ENCODE assay signal across 8 cellular contexts in genomic region chr3:49358217-49358883, GRCh38. TPM values are rescaled to one million over a fixed set of nuclear protein-coding genes. Genes with fewer than 3 reads are reported as not detected.
A peak's percentile ranks its signal among the peaks of the same experiment; 100 is the strongest.
DNase-seq lines count a peak whose midpoint lies in the region; ATAC-seq and TF ChIP-seq lines count a peak whose summit lies in the region.

Gene GPX1, minus strand, starts transcription at chr3:49358353. Its CDS starts 75 bp downstream, at chr3:49358278.

- H4K20me1 ChIP-seq in HCT116 (ENCODE audit: insufficient read depth) (no peaks in the 10 kb centered on the region), SK-N-SH (ENCODE audit: insufficient read depth) (0 out of 2 replicates have a peak, but pooled peaks cover 4% of the 10 kb centered on the region)

- H2AFZ ChIP-seq in HCT116 (ENCODE audit: low read depth, low read length, poor library complexity, severe bottlenecking) (no peak within 1 kb of the TSS), SK-N-SH (ENCODE audit: low read depth) (no peak within 1 kb of the TSS)

- H3K4me1 ChIP-seq in HCT116 (ENCODE audit: control insufficient read depth in 1 of 2, insufficient read depth in 2 of 2, low read length in 2 of 2) (peaks cover 15 to 31% of the 10 kb centered on the region in 2 experiments), SK-N-SH (ENCODE audit: control insufficient read depth in 1 of 2, insufficient read depth in 2 of 2, low read depth in 1 of 2, low read length in 1 of 2) (peaks cover 20 to 25% of the 10 kb centered on the region in 2 experiments; a peak in 3 of 4 replicates)

- peak; percentile 92 for ATAC-seq in HCT116

- TF ChIP-seq RAD21 in HCT116 (IDR thresholded peaks at IDR 0.05; ENCODE audit: low read depth), result peak; percentile 5; the same call in 1 of the 2 replicates
- TF ChIP-seq RAD21 in SK-N-SH (IDR thresholded peaks at IDR 0.05; ENCODE audit: low read length), result no peak

- H3K9ac ChIP-seq in HCT116 (ENCODE audit: low read length) (peak within 1 kb of the TSS; percentile 71), SK-N-SH (peak within 1 kb of the TSS; percentile 92)

- H3K4me2 ChIP-seq in HCT116 (ENCODE audit: low read length), result peak within 1 kb of the TSS; percentile 83
- peak within 1 kb of the TSS; percentile 89 for H3K4me2 ChIP-seq in SK-N-SH

- no CpG with 5 or more reads among the region's 46 CpGs for WGBS in SK-N-SH (ENCODE audit: low lambda C conversion rate)

- TSS peak; percentile 87 for BruUV-seq in HCT116 (replicated peaks; lab: Mats Ljungman, UMichigan)

- CTCF ChIA-PET in HCT116 (lab: Charles Lee) (interaction anchor here (0.9 to 1.4 kb wide), 2 partner anchors 18 to 91 kb away, joined by 3 to 5 read pairs; partner anchors contain the start of gene USP4), SK-N-SH (lab: Yijun Ruan, JAX) (interaction anchor here (0.7 to 1.7 kb wide), 5 partner anchors 8 to 263 kb away, joined by 3 to 5 read pairs (median 3); partner anchors contain the start of genes RHOA and TCTA)

- no peak; a peak in 1 of 4 replicates for TF ChIP-seq EP300 in SK-N-SH (IDR thresholded peaks at IDR 0.05; ENCODE audit: borderline replicate concordance in 1 of 2, low read depth in 1 of 2, low read length in 1 of 2)

- H3K27ac ChIP-seq in HCT116 (ENCODE audit: low read depth, low read length) (peak within 1 kb of the TSS; percentile 99), SK-N-SH (ENCODE audit: low read depth in 2 of 2, low read length in 1 of 2) (peak within 1 kb of the TSS; percentile 89 to 97)

- peaks cover 45% of the 10 kb centered on the region for H3K79me2 ChIP-seq in HCT116 (ENCODE audit: insufficient read depth, low read length)
- H3K79me2 ChIP-seq in SK-N-SH (ENCODE audit: insufficient read depth), result peaks cover 51% of the 10 kb centered on the region

- H3K36me3 ChIP-seq in HCT116 (ENCODE audit: control insufficient read depth in 1 of 2, insufficient read depth in 2 of 2, low read length in 2 of 2) (peaks cover 18 to 39% of the 10 kb centered on the region in 2 experiments; a peak in 3 of 4 replicates), SK-N-SH (replicated peaks in 1 of 2; ENCODE audit: control insufficient read depth in 1 of 2, insufficient read depth in 2 of 2, low read length in 1 of 2) (peaks cover 22 to 63% of the 10 kb centered on the region in 2 experiments)

- RAD21 ChIA-PET in HCT116 (lab: Charles Lee; ENCODE audit: low non-redundant PET in 1 of 2, low total read pairs in 2 of 2, uncharacterized antibody in 2 of 2, unreplicated experiment in 2 of 2), result interaction anchor here in 1 of 2 experiments (0.6 kb wide), 1 partner anchor 336 kb away, joined by 3 read pairs; the partner anchor contains the start of gene NDUFAF3

- H3K9me2 ChIP-seq in HCT116 (ENCODE audit: insufficient read depth) (no peaks in the 10 kb centered on the region), SK-N-SH (no peaks in the 10 kb centered on the region)

- H3K4me3 ChIP-seq in HCT116 (replicated peaks in 1 of 2; ENCODE audit: low read depth in 1 of 2, low read length in 2 of 2) (peak within 1 kb of the TSS; percentile 64 to 85), SK-N-SH (ENCODE audit: low read depth in 2 of 2, low read length in 1 of 2) (peak within 1 kb of the TSS; percentile 57 to 80)

- POLR2A ChIA-PET in HCT116 (lab: Charles Lee), result interaction anchor here (0.6 to 2.5 kb wide), 4 partner anchors 15 to 245 kb away, joined by 3 to 18 read pairs (median 4); partner anchors contain the start of gene USP4
- POLR2A ChIA-PET in SK-N-SH (lab: Yijun Ruan, JAX), result interaction anchor here (0.8 to 1.6 kb wide), 8 partner anchors 13 to 337 kb away, joined by 3 to 6 read pairs (median 3); partner anchors contain the start of genes NICN1, RHOA, TCTA and USP19

- TF ChIP-seq POLR2A in HCT116 (IDR thresholded peaks at IDR 0.05; ENCODE audit: borderline replicate concordance, extremely low read depth, insufficient read depth, insufficient read length), result peak; percentile 88

- no peaks in the 10 kb centered on the region for H3K9me3 ChIP-seq in HCT116 (ENCODE audit: control insufficient read depth in 1 of 2, insufficient read depth in 1 of 2, low read depth in 1 of 2, low read length in 2 of 2)
- no peaks in the 10 kb centered on the region for H3K9me3 ChIP-seq in SK-N-SH

- H3F3A ChIP-seq in SK-N-SH (replicated peaks; ENCODE audit: insufficient read depth), result peaks cover 47% of the 10 kb centered on the region

- DNase-seq in GF-D8 (lab: John Stamatoyannopoulos, UW) (peak; percentile 92), HCT116 (ENCODE audit: low read depth, low spot score) (peak; percentile 92), NAMALWA (ENCODE audit: low spot score) (peak; percentile 64), SK-N-SH (peak; percentile 94), germinal center (ENCODE audit: low spot score) (peak; percentile 81), non-pigmented ciliary epithelial cell (ENCODE audit: low read depth) (peak; percentile 67), superior temporal gyrus (ENCODE audit: extremely low spot score) (peak; percentile 91)
- DNase-seq in activated naive CD4-positive, alpha-beta T cell treated with anti-CD3 and anti-CD28 coated beads, Interleukin-2, amount 50 U/mL, for 16 hours, result peak; percentile 73

- intact Hi-C loops in HCT116 (cut with micrococcal nuclease), result loop anchor here (2.0 to 5.0 kb wide), 2 partner anchors 54 to 186 kb away; partner anchors contain the start of genes KLHDC8B and TCTA

- no peak for TF ChIP-seq CTCF in HCT116 (IDR thresholded peaks at IDR 0.05 in 2 of 3, conservative IDR thresholded peaks at IDR 0.05 in 1 of 3; ENCODE audit: borderline replicate concordance in 1 of 3, insufficient read depth in 1 of 3, low read depth in 2 of 3, low read length in 2 of 3)
- TF ChIP-seq CTCF in SK-N-SH (IDR thresholded peaks at IDR 0.05), result no peak

- H3K27me3 ChIP-seq in HCT116 (ENCODE audit: insufficient read depth, low read length) (no peaks in the 10 kb centered on the region), SK-N-SH (ENCODE audit: insufficient read depth) (no peaks in the 10 kb centered on the region)

TF ChIP-seq in HCT116, 20 proteins besides CTCF, POLR2A, EP300 and RAD21 (continues in another document):
- TF ChIP-seq ZNF274 (IDR thresholded peaks at IDR 0.05; ENCODE audit: low read depth, low read length) (no peak), SIN3A (IDR thresholded peaks at IDR 0.05; ENCODE audit: low read depth) (peak; percentile 97), TCF7L2 (IDR thresholded peaks at IDR 0.05; ENCODE audit: borderline replicate concordance, extremely low read depth, insufficient read depth, insufficient read length) (peak; percentile 52), POLR2AphosphoS5 (IDR thresholded peaks at IDR 0.05; ENCODE audit: low read depth, low read length) (peak; percentile 88), SRF (IDR thresholded peaks at IDR 0.05; ENCODE audit: low read depth) (no peak), JUND (IDR thresholded peaks at IDR 0.05) (peak; percentile 60; the same call in 1 of the 2 replicates), CEBPB (IDR thresholded peaks at IDR 0.05; ENCODE audit: low read depth) (no peak), FOSL1 (IDR thresholded peaks at IDR 0.05; ENCODE audit: low read depth) (no peak), SP1 (IDR thresholded peaks at IDR 0.05; ENCODE audit: low read depth) (peak; percentile 77), YY1 (IDR thresholded peaks at IDR 0.05; ENCODE audit: extremely low read depth, insufficient replicate concordance, low read depth, low read length) (no peak), EZH2 (IDR thresholded peaks at IDR 0.05) (no peak), ZFX (IDR thresholded peaks at IDR 0.05) (no peak; the same call in 1 of the 2 replicates), CBX3 (IDR thresholded peaks at IDR 0.05; ENCODE audit: low read depth) (no peak; the same call in 1 of the 2 replicates), ATF3 (IDR thresholded peaks at IDR 0.05) (no peak), EZH2phosphoT487 (IDR thresholded peaks at IDR 0.05; ENCODE audit: borderline replicate concordance) (no peak), EGR1 (IDR thresholded peaks at IDR 0.05; ENCODE audit: low read depth) (no peak)

TF ChIP-seq in SK-N-SH, 30 proteins besides CTCF, POLR2A, EP300 and RAD21 (continues in another document):
- TF ChIP-seq MAX (IDR thresholded peaks at IDR 0.05; ENCODE audit: low read depth) (peak; percentile 100), EZH2phosphoT487 (IDR thresholded peaks at IDR 0.05; ENCODE audit: borderline replicate concordance, low read depth) (no peak), CHD2 (IDR thresholded peaks at IDR 0.05; ENCODE audit: low read length, partially characterized antibody) (no peak), MXI1 (IDR thresholded peaks at IDR 0.05; ENCODE audit: low read depth, low read length) (peak; percentile 93), USF1 (IDR thresholded peaks at IDR 0.05; ENCODE audit: borderline replicate concordance, low read depth) (peak; percentile 95), FOSL2 (IDR thresholded peaks at IDR 0.05; ENCODE audit: borderline replicate concordance, low read depth) (peak; percentile 4; the same call in 1 of the 2 replicates), RCOR1 (IDR thresholded peaks at IDR 0.05; ENCODE audit: low read length) (no peak), TCF12 (IDR thresholded peaks at IDR 0.05) (0 out of 2 replicates have a peak, but pooled peaks have one; percentile 2), SMC3 (IDR thresholded peaks at IDR 0.05; ENCODE audit: low read depth, low read length) (no peak), MEF2A (IDR thresholded peaks at IDR 0.05; ENCODE audit: borderline replicate concordance, low read depth) (no peak), IRF3 (IDR thresholded peaks at IDR 0.05; ENCODE audit: low read depth, low read length) (no peak), NRF1 (IDR thresholded peaks at IDR 0.05; ENCODE audit: low read depth, low read length) (no peak)

RNA-seq across cellular contexts. Expression of gene GPX1, which starts in this region (rescaled TPM):
- 330 TPM for total RNA-seq in HCT116 (2021; ENCODE audit: unreplicated experiment)
- 429 and 439 TPM in 2 replicates for polyA plus RNA-seq in HCT116 (2012)
- polyA plus RNA-seq in SK-N-SH (2012; rRNA removed), result 661 and 815 TPM in 2 replicates
- 391 and 496 TPM in 2 replicates for polyA plus RNA-seq in SK-N-SH (2012; cell fraction: cytosol; rRNA removed)
- polyA plus RNA-seq in SK-N-SH (2012; cell fraction: nucleus; rRNA removed), result 254 and 446 TPM in 2 replicates

Comparison
In these comparisons a context has a peak if more than half of its experiments do, and no peak if none do; other contexts are left out.
1. Peak in every context shown above with its lines: DNase-seq, ATAC-seq, H3K4me3 ChIP-seq and H3K27ac ChIP-seq.